In genomic region chr19:10087296-10088061, GRCh38 we compare ENCODE assay signal across 8 cellular contexts. TPM values are rescaled to one million over a fixed set of nuclear protein-coding genes. Genes with fewer than 3 reads are reported as not detected.
DNase-seq lines count a peak whose midpoint lies in the region; ATAC-seq and TF ChIP-seq lines count a peak whose summit lies in the region.

No MANE protein-coding gene starts in this region.

- H4K91ac ChIP-seq in H9 (ENCODE audit: insufficient read length, low read depth, low read length), result no peak overlapping the region

- POLR2A ChIA-PET in A673 (lab: Charles Lee; ENCODE audit: low non-redundant PET), result no interaction called here

- H2BK5ac ChIP-seq in H9 (ENCODE audit: insufficient read length, low read length), result no peak overlapping the region

- H3K79me1 ChIP-seq in H9 (ENCODE audit: insufficient read depth, low read depth, low read length, poor library complexity, severe bottlenecking), result no peaks in the 10 kb centered on the region

- peaks cover 12% of the 10 kb centered on the region for H3K27me3 Mint-ChIP-seq in H9 (ENCODE audit: low read depth)

- H3K4me3 ChIP-seq in A673 (ENCODE audit: low read depth, low read length, poor library complexity, severe bottlenecking) (peak overlapping the region; percentile 91), astrocyte of the spinal cord (ENCODE audit: low read depth, low read length) (peak overlapping the region; percentile 94), mononuclear cell (ENCODE audit: low read length) (peak overlapping the region; percentile 95)

- H3K4me1 Mint-ChIP-seq in H9, result peaks cover 7 to 9% of the 10 kb centered on the region in 2 experiments; a peak in 2 of 4 replicates

- no peak overlapping the region for H4K5ac ChIP-seq in H9 (ENCODE audit: insufficient read length, low read depth, low read length)

- no peaks in the 10 kb centered on the region for H3K79me2 ChIP-seq in H9 (ENCODE audit: insufficient read depth, low read length)

- peaks cover 10% of the 10 kb centered on the region for H3K23me2 ChIP-seq in H9 (ENCODE audit: insufficient read length, low read depth, low read length, poor library complexity, severe bottlenecking)

- H3K9me3 ChIP-seq in A673 (ENCODE audit: low read depth, low read length, poor library complexity, severe bottlenecking) (no peaks in the 10 kb centered on the region), H9 (ENCODE audit: control insufficient read depth, low read depth, low read length) (no peaks in the 10 kb centered on the region), mononuclear cell (ENCODE audit: low read depth, low read length) (no peaks in the 10 kb centered on the region)

- H2BK15ac ChIP-seq in H9 (ENCODE audit: low read depth, low read length), result no peak overlapping the region

- no peak overlapping the region for H2BK120ac ChIP-seq in H9 (ENCODE audit: low read depth, low read length, poor library complexity, severe bottlenecking)

- H3K27ac ChIP-seq in A673 (ENCODE audit: low read depth, low read length, poor library complexity, severe bottlenecking) (no peak overlapping the region), H9 (ENCODE audit: insufficient read length, low read depth, low read length) (no peak overlapping the region)

- in situ Hi-C loops in astrocyte of the spinal cord (cut with HindIII; ENCODE audit: low sequenced_read_pairs), result no loop called here

- ATAC-seq in GM18520 (IDR thresholded peaks at IDR 0.05; ENCODE audit: unreplicated experiment), result no peak

- H3K4me3 Mint-ChIP-seq in H9, result peak overlapping the region; percentile 75 to 90

- H2AK5ac ChIP-seq in H9 (ENCODE audit: insufficient read length, low read length), result no peak overlapping the region

- H3K27me3 ChIP-seq in A673 (replicated peaks; ENCODE audit: insufficient read depth, low read depth, low read length, poor library complexity) (no peaks in the 10 kb centered on the region), H9 (ENCODE audit: insufficient read depth, low read length) (no peaks in the 10 kb centered on the region), mononuclear cell (ENCODE audit: insufficient read depth, low read length) (no peaks in the 10 kb centered on the region)

- H3K23ac ChIP-seq in H9 (ENCODE audit: insufficient read length, low read depth, low read length), result no peak overlapping the region

- no peak overlapping the region for H2BK20ac ChIP-seq in H9 (ENCODE audit: low read depth, low read length, poor library complexity, severe bottlenecking)

- H3K14ac ChIP-seq in H9 (ENCODE audit: insufficient read depth, low read length), result no peak overlapping the region

- WGBS in H9 (ENCODE audit: extremely low coverage, insufficient read length, low lambda C conversion rate), result no CpG with 5 or more reads among the region's 18 CpGs

- TF ChIP-seq CTCF in A673 (conservative IDR thresholded peaks at IDR 0.05; ENCODE audit: low read depth, low read length), result no peak
- no peak for TF ChIP-seq CTCF in H9 (conservative IDR thresholded peaks at IDR 0.05)
- no peak for TF ChIP-seq CTCF in astrocyte of the spinal cord (IDR thresholded peaks at IDR 0.05; ENCODE audit: low read depth, low read length)

- H3K18ac ChIP-seq in H9 (ENCODE audit: insufficient read length, low read depth, low read length), result no peak overlapping the region

- no peak overlapping the region for H2AFZ ChIP-seq in H9 (ENCODE audit: low read length)

- peak overlapping the region; percentile 77 for H3K4me2 ChIP-seq in H9 (ENCODE audit: insufficient read depth, insufficient read length, low read length)

- no TSS peak for BruUV-seq in A673 (replicated peaks; lab: Mats Ljungman, UMichigan)

- no peak overlapping the region for H4K8ac ChIP-seq in H9 (replicated peaks; ENCODE audit: insufficient read length, low read depth, low read length)

- DNase-seq in A673 (ENCODE audit: low spot score) (no peak), H9 (no peak), astrocyte of the spinal cord (ENCODE audit: low read depth, low spot score) (no peak), pons (ENCODE audit: low spot score) (no peak), NCI-H69 (lab: John Stamatoyannopoulos, UW) (no peak), glomerular visceral epithelial cell (ENCODE audit: extremely low spot score) (no peak)

- H3K9ac ChIP-seq in H9 (ENCODE audit: extremely low read depth, insufficient read length, low read length), result no peak overlapping the region

- H3K36me3 Mint-ChIP-seq in H9 (ENCODE audit: insufficient read depth in 1 of 3, low read depth in 3 of 3), result peaks cover 4 to 16% (median 11%) of the 10 kb centered on the region in 3 experiments; a peak in 6 of 7 replicates

- peaks cover 0 to 2% of the 10 kb centered on the region in 2 experiments; a peak in 1 of 5 replicates for H3K9me3 Mint-ChIP-seq in H9

- no peaks in the 10 kb centered on the region for H3K36me3 ChIP-seq in A673 (ENCODE audit: insufficient read depth, low read length, poor library complexity, severe bottlenecking)

- peaks cover 4% of the 10 kb centered on the region for H3K4me1 ChIP-seq in A673 (ENCODE audit: insufficient read depth, low read length, poor library complexity, severe bottlenecking)
- no peaks in the 10 kb centered on the region for H3K4me1 ChIP-seq in H9 (ENCODE audit: insufficient read depth, low read length)
- H3K4me1 ChIP-seq in mononuclear cell (ENCODE audit: insufficient read depth, low read length), result peaks cover 13% of the 10 kb centered on the region

- H3K4ac ChIP-seq in H9 (ENCODE audit: low read depth, low read length), result no peak overlapping the region

- no peak overlapping the region for H3K27ac Mint-ChIP-seq in H9

- intact Hi-C loops in A673 (cut with micrococcal nuclease; ENCODE audit: unreplicated experiment), result no loop called here

- CTCF ChIA-PET in A673 (lab: Charles Lee), result no interaction called here

- no peak overlapping the region for H3T11ph ChIP-seq in H9 (ENCODE audit: low read length)

- H3K56ac ChIP-seq in H9 (ENCODE audit: insufficient read length, low read depth, low read length), result no peak overlapping the region

- H4K20me1 ChIP-seq in H9 (ENCODE audit: control insufficient read depth, insufficient read depth, insufficient read length), result no peaks in the 10 kb centered on the region

- H2BK12ac ChIP-seq in H9 (ENCODE audit: insufficient read length, low read depth, low read length), result no peak overlapping the region

RNA-seq across cellular contexts. Expression of gene SHFL, which starts 1.4 kb away (rescaled TPM):
- total RNA-seq in A673 (2021) (15.2 and 17.3 TPM in 2 replicates), H9 (2021) (20.0 and 21.1 TPM in 2 replicates), mononuclear cell (28.0 TPM)

RNA-seq across cellular contexts. Expression of gene ANGPTL6, which starts 15.0 kb away (rescaled TPM):
- total RNA-seq in A673 (2021) (not detected in 2 replicates), H9 (2021) (0.18 and 0.26 TPM in 2 replicates), mononuclear cell (0.63 TPM)

RNA-seq across cellular contexts. Expression of gene PPAN, which starts 18.7 kb away (rescaled TPM):
- total RNA-seq in A673 (2021) (116 and 132 TPM in 2 replicates), H9 (2021) (150 and 157 TPM in 2 replicates), mononuclear cell (31.6 TPM)

RNA-seq across cellular contexts. Expression of gene P2RY11, which starts 24.0 kb away (rescaled TPM):
- 32.2 and 39.4 TPM in 2 replicates for total RNA-seq in A673 (2021)
- total RNA-seq in H9 (2021), result 60.6 and 63.7 TPM in 2 replicates
- total RNA-seq in mononuclear cell, result 8.3 TPM

RNA-seq across cellular contexts. Expression of gene EIF3G, which starts 32.2 kb away (rescaled TPM):
- total RNA-seq in A673 (2021), result 260 and 266 TPM in 2 replicates
- total RNA-seq in H9 (2021), result 290 and 296 TPM in 2 replicates
- total RNA-seq in mononuclear cell, result 286 TPM
